ENCODE assay signal across 23 cellular contexts in the genomic region with DNA sequence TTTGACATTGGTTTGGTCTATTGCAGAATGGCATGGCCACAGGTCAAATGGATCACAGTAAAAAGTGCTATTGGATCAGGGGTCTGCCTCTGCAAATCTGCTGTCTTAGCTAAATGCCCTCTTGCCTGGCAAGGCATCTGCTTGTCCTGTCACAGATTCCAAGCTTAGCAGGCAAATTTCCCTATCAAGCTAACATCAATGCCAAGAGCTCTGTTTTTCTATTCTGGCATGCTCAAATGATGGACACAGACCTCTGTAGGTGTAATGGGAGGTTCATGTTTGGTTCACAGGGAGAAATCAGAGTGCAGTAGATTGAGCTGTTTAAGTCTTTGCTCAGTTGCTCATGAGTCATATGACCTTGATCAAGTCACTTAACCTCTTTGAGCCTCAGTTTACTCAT. TPM values are rescaled to one million over a fixed set of nuclear protein-coding genes. Genes with fewer than 3 reads are reported as not detected.
DNase-seq lines count a peak whose midpoint lies in the region; ATAC-seq and TF ChIP-seq lines count a peak whose summit lies in the region.
"Had no signal": no experiment of that assay in that cellular context is flagged by ENCODE, and none has a peak within 500 bp of the region (broad histone marks: within the 10 kb centered on the region; RNA-seq: fewer than 3 reads in every experiment).

No MANE protein-coding gene starts in this region.

- no peak for TF ChIP-seq CTCF in SK-N-SH (IDR thresholded peaks at IDR 0.05)
- TF ChIP-seq CTCF in neural cell (IDR thresholded peaks at IDR 0.05; ENCODE audit: poor library complexity, severe bottlenecking) = no peak

- no peak for DNase-seq in SK-N-SH
- DNase-seq in cerebellar cortex (ENCODE audit: low spot score) = peak; percentile 82
- no peak for DNase-seq in activated CD8-positive, alpha-beta memory T cell treated with anti-CD3 and anti-CD28 coated beads for 24 hours
- no peak for DNase-seq in H4 (ENCODE audit: low spot score)
- DNase-seq in left colon = no peak
- DNase-seq: 8988T; ACHN; BE2C; CD4-positive, alpha-beta memory T cell; CD4-positive, CD25-positive, alpha-beta regulatory T cell; CD8-positive, alpha-beta memory T cell; COR-L47; DMS 273 treated with DMSO at 0.1 percent for 48 hours; DMS153; DMS79 treated with DMSO at 0.1 percent for 48 hours; GDM1 had no signal

- H3K27me3 ChIP-seq in SK-N-SH (ENCODE audit: insufficient read depth) (no peaks in the 10 kb centered on the region), neural cell (ENCODE audit: insufficient read depth, low read depth, low read length) (no peaks in the 10 kb centered on the region)
- H3K27me3 ChIP-seq: BE2C, BLaER1 had no signal

- POLR2A ChIA-PET in SK-N-SH (lab: Yijun Ruan, JAX) = no interaction called here

- no peaks in the 10 kb centered on the region for H3K36me3 ChIP-seq in SK-N-SH (replicated peaks in 1 of 2; ENCODE audit: control insufficient read depth in 1 of 2, insufficient read depth in 2 of 2, low read length in 1 of 2)
- no peaks in the 10 kb centered on the region for H3K36me3 ChIP-seq in neural cell (ENCODE audit: insufficient read depth, low read length)
- H3K36me3 ChIP-seq: BE2C, BLaER1 had no signal

- H3F3A ChIP-seq in SK-N-SH (replicated peaks; ENCODE audit: insufficient read depth) = no peaks in the 10 kb centered on the region
- H3F3A ChIP-seq in neural cell (ENCODE audit: insufficient read depth, low read length, poor library complexity, severe bottlenecking) = no peaks in the 10 kb centered on the region

- CTCF ChIA-PET in SK-N-SH (lab: Yijun Ruan, JAX) = interaction anchor here (1.2 to 1.5 kb wide), 3 partner anchors 9 to 171 kb away, joined by 3 to 6 read pairs (median 6); no protein-coding TSS in a partner anchor

- H3K4me3 ChIP-seq in SK-N-SH (ENCODE audit: low read depth in 2 of 2, low read length in 1 of 2) = no peak overlapping the region
- H3K4me3 ChIP-seq in neural cell (ENCODE audit: low read length) = no peak overlapping the region
- H3K4me3 ChIP-seq: BLaER1, GM12878 had no signal

- H3K4me2 ChIP-seq in SK-N-SH (no peak overlapping the region), neural cell (ENCODE audit: low read length) (no peak overlapping the region)
- H3K4me2 ChIP-seq: BLaER1 had no signal

- peaks cover 0 to 3% of the 10 kb centered on the region in 2 experiments; a peak in 2 of 4 replicates for H3K4me1 ChIP-seq in SK-N-SH (ENCODE audit: control insufficient read depth in 1 of 2, insufficient read depth in 2 of 2, low read depth in 1 of 2, low read length in 1 of 2)
- H3K4me1 ChIP-seq: BLaER1 had no signal

- H3K27ac ChIP-seq in SK-N-SH (ENCODE audit: low read depth in 2 of 2, low read length in 1 of 2) (no peak overlapping the region), neural cell (ENCODE audit: low read length) (peak overlapping the region; percentile 55)
- H3K27ac ChIP-seq: BLaER1 had no signal

- H3K79me2 ChIP-seq in SK-N-SH (ENCODE audit: insufficient read depth) (no peaks in the 10 kb centered on the region), neural cell (replicated peaks; ENCODE audit: insufficient read depth, low read length) (no peaks in the 10 kb centered on the region)

- H2AFZ ChIP-seq in SK-N-SH (ENCODE audit: low read depth) (no peak overlapping the region), neural cell (ENCODE audit: low read depth, low read length) (no peak overlapping the region)

- H3K9ac ChIP-seq in SK-N-SH (no peak overlapping the region), neural cell (ENCODE audit: low read length) (no peak overlapping the region)
- H3K9ac ChIP-seq: BLaER1 had no signal

- no peaks in the 10 kb centered on the region for H4K20me1 ChIP-seq in SK-N-SH (ENCODE audit: insufficient read depth)
- H4K20me1 ChIP-seq in neural cell (ENCODE audit: insufficient read depth) = no peaks in the 10 kb centered on the region
- H4K20me1 ChIP-seq: BLaER1 had no signal

- H3K9me3 ChIP-seq in SK-N-SH (no peaks in the 10 kb centered on the region), neural cell (ENCODE audit: low read length) (no peaks in the 10 kb centered on the region)
- H3K9me3 ChIP-seq: BE2C, BLaER1 had no signal

- no peaks in the 10 kb centered on the region for H3K9me2 ChIP-seq in SK-N-SH
- no peaks in the 10 kb centered on the region for H3K9me2 ChIP-seq in neural cell (ENCODE audit: insufficient read depth, low read length)

- intact Hi-C loops in left colon (cut with DNase I, micrococcal nuclease) = no loop called here

- no peak for TF ChIP-seq RAD21 in SK-N-SH (IDR thresholded peaks at IDR 0.05; ENCODE audit: low read length)
- TF ChIP-seq RAD21 in neural cell (conservative IDR thresholded peaks at IDR 0.05) = no peak

- TF ChIP-seq EP300 in SK-N-SH (IDR thresholded peaks at IDR 0.05; ENCODE audit: borderline replicate concordance in 1 of 2, low read depth in 1 of 2, low read length in 1 of 2) (no peak), neural cell (conservative IDR thresholded peaks at IDR 0.05; ENCODE audit: poor library complexity, severe bottlenecking) (no peak)

- ATAC-seq in SK-N-SH treated with all-trans-retinoic acid at 6 μM for 48 hours = no peak
- ATAC-seq in left colon = no peak
- ATAC-seq: GM12878 had no signal

TF ChIP-seq in SK-N-SH, 30 proteins besides CTCF, POLR2A, EP300 and RAD21:
- TF ChIP-seq, protein P1, sequence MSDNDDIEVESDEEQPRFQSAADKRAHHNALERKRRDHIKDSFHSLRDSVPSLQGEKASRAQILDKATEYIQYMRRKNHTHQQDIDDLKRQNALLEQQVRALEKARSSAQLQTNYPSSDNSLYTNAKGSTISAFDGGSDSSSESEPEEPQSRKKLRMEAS (IDR thresholded peaks at IDR 0.05; ENCODE audit: low read depth) = no peak
- peak; percentile 76 for TF ChIP-seq GATA2 (CRISPR knock-in tag; IDR thresholded peaks at IDR 0.05)

TF ChIP-seq in SK-N-SH treated with all-trans-retinoic acid at 6 μM for 48 hours, 23 proteins besides CTCF, POLR2A, EP300 and RAD21 (continues in another document):
- TF ChIP-seq ESRRG (CRISPR knock-in tag; IDR thresholded peaks at IDR 0.05) (no peak), OSR1 (CRISPR knock-in tag; IDR thresholded peaks at IDR 0.05) (no peak), ZC3H10 (CRISPR knock-in tag; IDR thresholded peaks at IDR 0.05) (no peak), TCF4 (CRISPR knock-in tag; IDR thresholded peaks at IDR 0.05; ENCODE audit: borderline replicate concordance) (no peak), GLIS3 (CRISPR knock-in tag; IDR thresholded peaks at IDR 0.05) (no peak), ZFP30 (CRISPR knock-in tag; IDR thresholded peaks at IDR 0.05) (no peak), ZNF8 (CRISPR knock-in tag; IDR thresholded peaks at IDR 0.05) (no peak)
- TF ChIP-seq, protein P2, sequence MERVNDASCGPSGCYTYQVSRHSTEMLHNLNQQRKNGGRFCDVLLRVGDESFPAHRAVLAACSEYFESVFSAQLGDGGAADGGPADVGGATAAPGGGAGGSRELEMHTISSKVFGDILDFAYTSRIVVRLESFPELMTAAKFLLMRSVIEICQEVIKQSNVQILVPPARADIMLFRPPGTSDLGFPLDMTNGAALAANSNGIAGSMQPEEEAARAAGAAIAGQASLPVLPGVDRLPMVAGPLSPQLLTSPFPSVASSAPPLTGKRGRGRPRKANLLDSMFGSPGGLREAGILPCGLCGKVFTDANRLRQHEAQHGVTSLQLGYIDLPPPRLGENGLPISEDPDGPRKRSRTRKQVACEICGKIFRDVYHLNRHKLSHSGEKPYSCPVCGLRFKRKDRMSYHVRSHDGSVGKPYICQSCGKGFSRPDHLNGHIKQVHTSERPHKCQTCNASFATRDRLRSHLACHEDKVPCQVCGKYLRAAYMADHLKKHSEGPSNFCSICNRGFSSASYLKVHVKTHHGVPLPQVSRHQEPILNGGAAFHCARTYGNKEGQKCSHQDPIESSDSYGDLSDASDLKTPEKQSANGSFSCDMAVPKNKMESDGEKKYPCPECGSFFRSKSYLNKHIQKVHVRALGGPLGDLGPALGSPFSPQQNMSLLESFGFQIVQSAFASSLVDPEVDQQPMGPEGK (CRISPR knock-in tag; IDR thresholded peaks at IDR 0.05; ENCODE audit: borderline replicate concordance) = no peak

TF ChIP-seq in neural cell, 6 proteins besides CTCF, POLR2A, EP300 and RAD21:
- TF ChIP-seq MXI1 (conservative IDR thresholded peaks at IDR 0.05; ENCODE audit: poor library complexity, severe bottlenecking) (no peak), POLR2AphosphoS5 (IDR thresholded peaks at IDR 0.05) (no peak), SMC3 (conservative IDR thresholded peaks at IDR 0.05; ENCODE audit: poor library complexity) (no peak), TAF1 (IDR thresholded peaks at IDR 0.05; ENCODE audit: low read depth) (no peak), EZH2 (IDR thresholded peaks at IDR 0.05; ENCODE audit: borderline replicate concordance, insufficient read depth, low read length, poor library complexity, severe bottlenecking) (no peak)
- TF ChIP-seq, protein P3, sequence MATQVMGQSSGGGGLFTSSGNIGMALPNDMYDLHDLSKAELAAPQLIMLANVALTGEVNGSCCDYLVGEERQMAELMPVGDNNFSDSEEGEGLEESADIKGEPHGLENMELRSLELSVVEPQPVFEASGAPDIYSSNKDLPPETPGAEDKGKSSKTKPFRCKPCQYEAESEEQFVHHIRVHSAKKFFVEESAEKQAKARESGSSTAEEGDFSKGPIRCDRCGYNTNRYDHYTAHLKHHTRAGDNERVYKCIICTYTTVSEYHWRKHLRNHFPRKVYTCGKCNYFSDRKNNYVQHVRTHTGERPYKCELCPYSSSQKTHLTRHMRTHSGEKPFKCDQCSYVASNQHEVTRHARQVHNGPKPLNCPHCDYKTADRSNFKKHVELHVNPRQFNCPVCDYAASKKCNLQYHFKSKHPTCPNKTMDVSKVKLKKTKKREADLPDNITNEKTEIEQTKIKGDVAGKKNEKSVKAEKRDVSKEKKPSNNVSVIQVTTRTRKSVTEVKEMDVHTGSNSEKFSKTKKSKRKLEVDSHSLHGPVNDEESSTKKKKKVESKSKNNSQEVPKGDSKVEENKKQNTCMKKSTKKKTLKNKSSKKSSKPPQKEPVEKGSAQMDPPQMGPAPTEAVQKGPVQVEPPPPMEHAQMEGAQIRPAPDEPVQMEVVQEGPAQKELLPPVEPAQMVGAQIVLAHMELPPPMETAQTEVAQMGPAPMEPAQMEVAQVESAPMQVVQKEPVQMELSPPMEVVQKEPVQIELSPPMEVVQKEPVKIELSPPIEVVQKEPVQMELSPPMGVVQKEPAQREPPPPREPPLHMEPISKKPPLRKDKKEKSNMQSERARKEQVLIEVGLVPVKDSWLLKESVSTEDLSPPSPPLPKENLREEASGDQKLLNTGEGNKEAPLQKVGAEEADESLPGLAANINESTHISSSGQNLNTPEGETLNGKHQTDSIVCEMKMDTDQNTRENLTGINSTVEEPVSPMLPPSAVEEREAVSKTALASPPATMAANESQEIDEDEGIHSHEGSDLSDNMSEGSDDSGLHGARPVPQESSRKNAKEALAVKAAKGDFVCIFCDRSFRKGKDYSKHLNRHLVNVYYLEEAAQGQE (IDR thresholded peaks at IDR 0.05; ENCODE audit: borderline replicate concordance) = no peak

RNA-seq across cellular contexts. Expression of a gene that starts 54.8 kb away (rescaled TPM):
- polyA plus RNA-seq in SK-N-SH (2012; rRNA removed) = 0.26 TPM in 1 of 2 replicates, not detected in the other
- 0.01 TPM in 1 of 2 replicates, not detected in the other for polyA plus RNA-seq in SK-N-SH (2012; cell fraction: cytosol; rRNA removed)
- polyA plus RNA-seq in SK-N-SH (2012; cell fraction: nucleus; rRNA removed) = not detected in 2 replicates
- 0.19 TPM in 1 of 2 replicates, not detected in the other for polyA plus RNA-seq in neural cell
- not detected in 2 replicates for polyA minus RNA-seq in neural cell
- not detected in 2 replicates for total RNA-seq in H4 (2014; rRNA removed; shearing (Covaris generic))
- total RNA-seq in left colon = 1 to 10 TPM; 1.1 to 3.1 TPM
- total RNA-seq: A673; CD4-positive, alpha-beta memory T cell; CD4-positive, CD25-positive, alpha-beta regulatory T cell; CD8-positive, alpha-beta memory T cell had no signal
- polyA plus RNA-seq: AG04450; CD14-positive monocyte; CD4-positive, alpha-beta memory T cell; CD4-positive, CD25-positive, alpha-beta regulatory T cell; CD8-positive, alpha-beta memory T cell; GM12878 had no signal
